In genomic region chr7:145718129-145718528, GRCh38 we compare ENCODE assay signal across 20 cellular contexts.
"Had no signal": no experiment of that assay in that cellular context is flagged by ENCODE, and none has a peak within 500 bp of the region (broad histone marks: within the 10 kb centered on the region; RNA-seq: fewer than 3 reads in every experiment).

No MANE protein-coding gene starts in this region.

- ATAC-seq: esophagus mucosa; gastroesophageal sphincter; heart left ventricle; left lung; stimulated activated naive CD8-positive, alpha-beta T cell treated with anti-CD3 and anti-CD28 coated beads, Interleukin-15, Interleukin-2, amounts not matched to agents 100 U/mL and 50 U/mL, for 24 hours had no signal

- FAIRE-seq: astrocyte, keratinocyte had no signal

- H3K27me3 ChIP-seq: adrenal gland, breast epithelium, heart left ventricle, left lung, tibial nerve, uterus had no signal

- H3K27ac ChIP-seq: adrenal gland, breast epithelium, gastroesophageal sphincter, heart left ventricle, left lung, tibial nerve, uterus, WERI-Rb-1 had no signal

- H3K9me3 ChIP-seq: adrenal gland, breast epithelium, gastroesophageal sphincter, tibial nerve, uterus had no signal

- DNase-seq: activated CD4-positive, alpha-beta T cell treated with anti-CD3 and anti-CD28 coated beads, Interleukin-2, amount 50 U/mL, for 48 hours; activated gamma-delta T cell; adrenal gland; cerebellar nuclear complex; cortex of kidney; effector CD4-positive, alpha-beta T cell; heart left ventricle; mammary epithelial cell; stimulated activated naive CD8-positive, alpha-beta T cell treated with anti-CD3 and anti-CD28 coated beads, Interleukin-15, Interleukin-2, amounts not matched to agents 100 U/mL and 50 U/mL, for 24 hours; substantia nigra; T-helper 2 cell; uterus; WERI-Rb-1 had no signal

- H3K4me3 ChIP-seq: adrenal gland, breast epithelium, gastroesophageal sphincter, heart left ventricle, left lung, tibial nerve, uterus had no signal

- H3K4me1 ChIP-seq: adrenal gland, breast epithelium, gastroesophageal sphincter, heart left ventricle, left lung, tibial nerve, uterus had no signal

- H3K36me3 ChIP-seq: adrenal gland, breast epithelium, gastroesophageal sphincter, heart left ventricle, left lung, tibial nerve, uterus, WERI-Rb-1 had no signal
